Comparison of ENCODE assay signal across 1 cellular context in genomic region chr21:42865361-42866160, GRCh38.
TF ChIP-seq lines count a peak whose summit lies in the region.

No MANE protein-coding gene starts in this region.

TF ChIP-seq in HepG2, 621 proteins besides CTCF, POLR2A, EP300 and RAD21:
- TF ChIP-seq GPN1 (CRISPR knock-in tag; IDR thresholded peaks at IDR 0.05; ENCODE audit: borderline replicate concordance) (no peak), ZNF614 (CRISPR knock-in tag; IDR thresholded peaks at IDR 0.05; ENCODE audit: borderline replicate concordance) (no peak), U2AF1 (optimal IDR thresholded peaks at IDR 0.05; ENCODE audit: low read depth, low read length) (no peak), HNRNPL (IDR thresholded peaks at IDR 0.05; ENCODE audit: low read depth, low read length) (0 out of 2 replicates have a peak, but pooled peaks have one; percentile 16), AGO2 (optimal IDR thresholded peaks at IDR 0.05; ENCODE audit: low read depth, low read length) (peak; percentile 54)
